In the genomic region with DNA sequence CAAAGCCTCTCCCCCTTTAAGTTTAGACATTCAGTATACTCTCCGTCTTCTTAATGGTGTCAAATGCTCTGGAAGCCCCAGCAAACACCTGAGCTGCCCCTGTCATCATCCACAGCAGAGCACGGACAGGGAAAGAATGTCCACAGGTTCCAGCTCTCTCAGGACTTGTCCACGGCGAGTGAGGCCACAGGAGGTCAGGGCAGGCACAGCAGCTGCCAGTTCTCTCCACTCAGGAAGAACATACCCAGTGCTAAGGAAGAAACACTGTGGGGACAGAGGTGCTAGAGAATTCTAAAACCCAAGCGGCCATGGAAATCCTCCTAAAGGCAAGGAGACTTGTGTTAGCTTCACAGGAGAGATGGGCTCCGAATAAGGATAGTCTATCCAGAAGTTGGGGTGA, we compare ENCODE assay signal across 24 cellular contexts.
"Had no signal": no experiment of that assay in that cellular context is flagged by ENCODE, and none has a peak within 500 bp of the region (broad histone marks: within the 10 kb centered on the region; RNA-seq: fewer than 3 reads in every experiment).

No MANE protein-coding gene starts in this region.

- H3K4me3 ChIP-seq: ascending aorta, lower lobe of right lung, spleen, thoracic aorta had no signal

- H3K36me3 Mint-ChIP-seq: activated naive CD4-positive, alpha-beta T cell treated with anti-CD3 and anti-CD28 coated beads, Interleukin-2, amount 50 U/mL, for 72 hours; naive B cell; WTC11 had no signal

- H3K27ac ChIP-seq: ascending aorta, brain microvascular endothelial cell, lower lobe of right lung, spleen, thoracic aorta had no signal

- H3K4me3 Mint-ChIP-seq: activated T-cell treated with anti-CD3 and anti-CD28 coated beads, Interleukin-2, amount 50 U/mL, for 24 hours; activated T-helper 17 cell treated with anti-CD3 and anti-CD28 coated beads, Interleukin-2, amount 50 U/mL, for 72 hours; dendritic cell treated with granulocyte-macrophage colony-stimulating factor and Interleukin-4, amounts not matched to agents 40 ng/mL and 50 ng/mL, for 4 days; effector memory CD8-positive, alpha-beta T cell; naive B cell; type B pancreatic cell; WTC11 had no signal

- H3K9me3 Mint-ChIP-seq: activated naive CD4-positive, alpha-beta T cell treated with anti-CD3 and anti-CD28 coated beads, Interleukin-2, amount 50 U/mL, for 72 hours; activated T-cell treated with anti-CD3 and anti-CD28 coated beads, Interleukin-2, amount 50 U/mL, for 24 hours; activated T-helper 17 cell treated with anti-CD3 and anti-CD28 coated beads, Interleukin-2, amount 50 U/mL, for 72 hours; dendritic cell treated with granulocyte-macrophage colony-stimulating factor and Interleukin-4, amounts not matched to agents 40 ng/mL and 50 ng/mL, for 4 days; effector memory CD8-positive, alpha-beta T cell; naive B cell; WTC11 had no signal

- H3K9me3 ChIP-seq: ascending aorta, lower lobe of right lung, spleen, thoracic aorta had no signal

- ATAC-seq: activated naive CD4-positive, alpha-beta T cell treated with anti-CD3 and anti-CD28 coated beads, Interleukin-2, amount 50 U/mL, for 72 hours; activated T-helper 17 cell treated with anti-CD3 and anti-CD28 coated beads, Interleukin-2, amount 50 U/mL, for 72 hours; effector memory CD8-positive, alpha-beta T cell; esophagus mucosa; left cardiac atrium; lower lobe of right lung; WTC11 had no signal

- H3K4me1 Mint-ChIP-seq: activated T-helper 17 cell treated with anti-CD3 and anti-CD28 coated beads, Interleukin-2, amount 50 U/mL, for 72 hours had no signal

- H3K27me3 ChIP-seq: ascending aorta, brain microvascular endothelial cell, spleen had no signal

- DNase-seq: activated CD8-positive, alpha-beta memory T cell treated with anti-CD3 and anti-CD28 coated beads, Interleukin-2, amount 50 U/mL, for 4 hours; activated T-cell treated with anti-CD3 and anti-CD28 coated beads, Interleukin-2, amount 50 U/mL, for 24 hours; brain microvascular endothelial cell; caudate nucleus; effector memory CD8-positive, alpha-beta T cell; foreskin melanocyte; islet precursor cell; left cardiac atrium; lower lobe of right lung; naive B cell; posterior cingulate gyrus; retina; spleen; stimulated activated CD4-positive, alpha-beta T cell treated with anti-CD3 and anti-CD28 coated beads, Interleukin-4, amount 100 ng/mL, for 1 hour; stimulated activated naive CD4-positive, alpha-beta T cell treated with Interleukin-2 at 50 U/mL for 16 hours; T-helper 1 cell had no signal

- H3K27ac Mint-ChIP-seq: activated naive CD4-positive, alpha-beta T cell treated with anti-CD3 and anti-CD28 coated beads, Interleukin-2, amount 50 U/mL, for 72 hours; activated T-cell treated with anti-CD3 and anti-CD28 coated beads, Interleukin-2, amount 50 U/mL, for 24 hours; activated T-helper 17 cell treated with anti-CD3 and anti-CD28 coated beads, Interleukin-2, amount 50 U/mL, for 72 hours; dendritic cell treated with granulocyte-macrophage colony-stimulating factor and Interleukin-4, amounts not matched to agents 40 ng/mL and 50 ng/mL, for 4 days; effector memory CD8-positive, alpha-beta T cell; type B pancreatic cell; WTC11 had no signal

- H3K36me3 ChIP-seq: ascending aorta, brain microvascular endothelial cell, lower lobe of right lung, spleen, thoracic aorta had no signal
